Comparison of ENCODE assay signal across 8 cellular contexts in genomic region chr3:150371741-150372254, GRCh38. TPM values are rescaled to one million over a fixed set of nuclear protein-coding genes. Genes with fewer than 3 reads are reported as not detected.
DNase-seq lines count a peak whose midpoint lies in the region; ATAC-seq and TF ChIP-seq lines count a peak whose summit lies in the region.

No MANE protein-coding gene starts in this region.

- intact Hi-C loops in stomach (cut with DNase I; ENCODE audit: low total_unique reads): no loop called here

- in situ Hi-C loops in astrocyte of the spinal cord (cut with HindIII; ENCODE audit: low sequenced_read_pairs): no loop called here

- peaks cover 33% of the 10 kb centered on the region for H3K4me1 ChIP-seq in HUES48 (ENCODE audit: control insufficient read depth, insufficient read depth, low read length)
- H3K4me1 ChIP-seq in stomach: peaks cover 0 to 28% (median 16%) of the 10 kb centered on the region in 4 donors

- ATAC-seq in GM19035 (IDR thresholded peaks at IDR 0.05; ENCODE audit: unreplicated experiment) (no peak), GM21825 (IDR thresholded peaks at IDR 0.05; ENCODE audit: unreplicated experiment) (no peak)

- no peak for TF ChIP-seq CTCF in astrocyte of the spinal cord (IDR thresholded peaks at IDR 0.05; ENCODE audit: low read depth, low read length)
- no peak for TF ChIP-seq CTCF in stomach (IDR thresholded peaks at IDR 0.05)

- H3K9me3 ChIP-seq in HUES48 (ENCODE audit: control insufficient read depth, insufficient read depth, low read length) (no peaks in the 10 kb centered on the region), stomach (no peaks in the 10 kb centered on the region)

- H3K4me3 ChIP-seq in HUES48 (ENCODE audit: low read depth, low read length) (peak overlapping the region; percentile 37; the same call in 1 of the 2 replicates), astrocyte of the spinal cord (ENCODE audit: low read depth, low read length) (peak overlapping the region; percentile 54), stomach (peak overlapping the region in 3 of 4 donors; percentile 10 to 26 (median 13))

- WGBS in stomach, 5 donors: 9 to 18% (median 13%) methylated on average over 6 of the region's 6 CpGs

- H3K27me3 ChIP-seq in HUES48 (ENCODE audit: control insufficient read depth, insufficient read depth, low read length) (no peaks in the 10 kb centered on the region), stomach (no peaks in the 10 kb centered on the region)

- H3K27ac ChIP-seq in HUES48 (ENCODE audit: low read depth, low read length) (peak overlapping the region; percentile 62), stomach (peak overlapping the region; percentile 66 to 84 (median 82))

- DNase-seq in astrocyte of the spinal cord (ENCODE audit: low read depth, low spot score) (peak; percentile 99), iPS-NIHi11 (ENCODE audit: low spot score) (peak; percentile 40), stomach (peak; percentile 43), C1 segment of cervical spinal cord (lab: John Stamatoyannopoulos, UW) (no peak), T-helper 9 cell (no peak)

- H3K9ac ChIP-seq in HUES48 (ENCODE audit: low read depth, low read length): peak overlapping the region; percentile 40; the same call in 1 of the 2 replicates

- no peaks in the 10 kb centered on the region for H3K36me3 ChIP-seq in HUES48 (ENCODE audit: control insufficient read depth, insufficient read depth, low read length)
- H3K36me3 ChIP-seq in stomach: no peaks in the 10 kb centered on the region

- TF ChIP-seq POLR2A in stomach (IDR thresholded peaks at IDR 0.05): peak in 1 of 4 donors; percentile 26

- TF ChIP-seq EP300 in stomach (IDR thresholded peaks at IDR 0.05): no peak

RNA-seq across cellular contexts. Expression of gene TSC22D2, which starts 36.3 kb away (rescaled TPM):
- total RNA-seq in stomach: 10 to 100 TPM; 12.9 to 32.2 (median 23.9) TPM
- 10 to 100 TPM in 1 of 3 donors, 1 to 10 TPM in 2; 7.1 to 13.6 (median 7.7) TPM for polyA plus RNA-seq in stomach

Comparison
In these comparisons a context has a peak if more than half of its experiments do, and no peak if none do; other contexts are left out.
1. DNase-seq: peak in astrocyte of the spinal cord (single experiment), iPS-NIHi11 (single experiment) and stomach (single experiment); none in C1 segment of cervical spinal cord (0 of 14) and T-helper 9 cell (single experiment).
2. Peak in every context shown above with its lines, with median percentiles within 50 percentile points of each other: H3K4me3 ChIP-seq.